Comparison of ENCODE assay signal across 9 cellular contexts in genomic region chr12:118064608-118065007, GRCh38. TPM values are rescaled to one million over a fixed set of nuclear protein-coding genes. Genes with fewer than 3 reads are reported as not detected.
DNase-seq lines count a peak whose midpoint lies in the region; ATAC-seq and TF ChIP-seq lines count a peak whose summit lies in the region.
"Had no signal": no experiment of that assay in that cellular context is flagged by ENCODE, and none has a peak within 500 bp of the region (broad histone marks: within the 10 kb centered on the region; RNA-seq: fewer than 3 reads in every experiment).

No MANE protein-coding gene starts in this region.

- no peak overlapping the region for H3K27ac ChIP-seq in CD4-positive, alpha-beta memory T cell (ENCODE audit: low read depth, low read length)
- H3K27ac ChIP-seq in VCaP (peak overlapping the region; percentile 99), lower lobe of right lung (no peak overlapping the region), left ventricle myocardium inferior (replicated peaks) (no peak overlapping the region), thyroid gland (peak overlapping the region in 1 of 3 donors; percentile 4)
- H3K27ac ChIP-seq: esophagus muscularis mucosa had no signal

- no peaks in the 10 kb centered on the region for H3K9me3 Mint-ChIP-seq in CD4-positive, alpha-beta memory T cell

- H3K27me3 Mint-ChIP-seq in CD4-positive, alpha-beta memory T cell, result peaks cover 0 to 2% of the 10 kb centered on the region in 2 donors

- intact Hi-C loops in CD4-positive, alpha-beta memory T cell (cut with micrococcal nuclease), result loop anchor here (5.0 kb wide), 1 partner anchor 73 kb away; the partner anchor contains the start of gene PEBP1
- intact Hi-C loops in lower lobe of right lung (cut with DNase I) (no loop called here), left ventricle myocardium inferior (cut with micrococcal nuclease) (no loop called here), posterior cingulate gyrus (cut with DNase I) (loop anchor here (5.0 kb wide), 1 partner anchor 47 kb away; the partner anchor contains the start of gene RFC5), thyroid gland (cut with DNase I) (loop anchor here (5.0 kb wide), 1 partner anchor 38 kb away; the partner anchor contains the start of gene VSIG10)

- ATAC-seq in GM21390 (IDR thresholded peaks at IDR 0.05; ENCODE audit: unreplicated experiment) (peak; percentile 38), lower lobe of right lung (no peak), HG03571 (IDR thresholded peaks at IDR 0.05; ENCODE audit: unreplicated experiment) (no peak)

- CTCF ChIA-PET in CD4-positive, alpha-beta memory T cell (lab: Charles Lee; ENCODE audit: partially characterized antibody), result interaction anchor here (0.7 to 5.3 kb wide), 8 partner anchors 8 to 313 kb away, joined by 3 to 31 read pairs (median 6); no protein-coding TSS in a partner anchor

- peaks cover 22 to 53% (median 37%) of the 10 kb centered on the region in 4 donors for H3K4me1 Mint-ChIP-seq in CD4-positive, alpha-beta memory T cell

- H3K9me3 ChIP-seq in CD4-positive, alpha-beta memory T cell (ENCODE audit: control insufficient read depth in 1 of 2, low read length in 2 of 2), result no peaks in the 10 kb centered on the region
- H3K9me3 ChIP-seq in lower lobe of right lung (no peaks in the 10 kb centered on the region), left ventricle myocardium inferior (replicated peaks) (no peaks in the 10 kb centered on the region), thyroid gland (no peaks in the 10 kb centered on the region)
- H3K9me3 ChIP-seq: esophagus muscularis mucosa had no signal

- peaks cover 0 to 10% of the 10 kb centered on the region in 2 donors for H3K36me3 Mint-ChIP-seq in CD4-positive, alpha-beta memory T cell

- no peak for TF ChIP-seq POLR2A in thyroid gland (IDR thresholded peaks at IDR 0.05)

- H3K36me3 ChIP-seq in CD4-positive, alpha-beta memory T cell (ENCODE audit: insufficient read depth, low read length), result no peaks in the 10 kb centered on the region
- H3K36me3 ChIP-seq in lower lobe of right lung (no peaks in the 10 kb centered on the region), left ventricle myocardium inferior (no peaks in the 10 kb centered on the region), thyroid gland (no peaks in the 10 kb centered on the region)
- H3K36me3 ChIP-seq: esophagus muscularis mucosa had no signal

- H3K4me1 ChIP-seq in CD4-positive, alpha-beta memory T cell (ENCODE audit: insufficient read depth, low read length), result peaks cover 47% of the 10 kb centered on the region
- H3K4me1 ChIP-seq in lower lobe of right lung (peaks cover 36% of the 10 kb centered on the region), left ventricle myocardium inferior (peaks cover 39% of the 10 kb centered on the region), thyroid gland (peaks cover 14 to 23% of the 10 kb centered on the region in 2 donors)

- H3K4me3 ChIP-seq in CD4-positive, alpha-beta memory T cell (ENCODE audit: low read length in 2 of 2), result no peak overlapping the region
- H3K4me3 ChIP-seq in lower lobe of right lung (no peak overlapping the region), left ventricle myocardium inferior (no peak overlapping the region), thyroid gland (replicated peaks in 1 of 3) (no peak overlapping the region)
- H3K4me3 ChIP-seq: esophagus muscularis mucosa had no signal

- H3K27me3 ChIP-seq in CD4-positive, alpha-beta memory T cell (ENCODE audit: insufficient read depth, low read length), result no peaks in the 10 kb centered on the region
- H3K27me3 ChIP-seq in lower lobe of right lung (ENCODE audit: low read depth), result no peaks in the 10 kb centered on the region
- no peaks in the 10 kb centered on the region for H3K27me3 ChIP-seq in left ventricle myocardium inferior (ENCODE audit: low read depth)
- no peaks in the 10 kb centered on the region for H3K27me3 ChIP-seq in thyroid gland
- H3K27me3 ChIP-seq: esophagus muscularis mucosa had no signal

- H3K27ac Mint-ChIP-seq in CD4-positive, alpha-beta memory T cell, result peak overlapping the region in 1 of 7 donors; percentile 25

- H3K4me3 Mint-ChIP-seq in CD4-positive, alpha-beta memory T cell, result peak overlapping the region in 7 of 8 donors; percentile 6 to 80 (median 29)

- TF ChIP-seq CTCF in VCaP (conservative IDR thresholded peaks at IDR 0.05), result no peak
- TF ChIP-seq CTCF in lower lobe of right lung (IDR thresholded peaks at IDR 0.05), result peak; percentile 22
- TF ChIP-seq CTCF in left ventricle myocardium inferior (IDR thresholded peaks at IDR 0.05; ENCODE audit: borderline replicate concordance), result no peak
- TF ChIP-seq CTCF in thyroid gland (IDR thresholded peaks at IDR 0.05), result peak in 1 of 6 experiments; percentile 19

- POLR2A ChIA-PET in CD4-positive, alpha-beta memory T cell (lab: Charles Lee; ENCODE audit: partially characterized antibody), result interaction anchor here (1.1 to 2.9 kb wide), 3 partner anchors 10 to 71 kb away, joined by 3 to 12 read pairs (median 3); partner anchors contain the start of gene PEBP1

- peak in 2 of 5 donors; percentile 9 to 16 for DNase-seq in CD4-positive, alpha-beta memory T cell
- DNase-seq in lower lobe of right lung (no peak), left ventricle myocardium inferior (no peak), posterior cingulate gyrus (no peak), thyroid gland (no peak)

- 63 to 65% methylated on average over 2 of the region's 2 CpGs for WGBS in thyroid gland, 2 donors

RNA-seq across cellular contexts. Expression of gene WSB2, which starts 3.6 kb away (rescaled TPM):
- total RNA-seq in CD4-positive, alpha-beta memory T cell, result 10 to 100 TPM; 24.4 to 31.5 TPM
- polyA plus RNA-seq in CD4-positive, alpha-beta memory T cell, result 10 to 100 TPM; 18.7 to 23.3 TPM
- 75.1 TPM for total RNA-seq in lower lobe of right lung
- total RNA-seq in left ventricle myocardium inferior, result 100 TPM
- 10 to 100 TPM; 64.6 to 97.0 (median 86.0) TPM for total RNA-seq in thyroid gland

RNA-seq across cellular contexts. Expression of gene VSIG10, which starts 39.2 kb away (rescaled TPM):
- 1 to 10 TPM; 4.8 to 5.1 TPM for total RNA-seq in CD4-positive, alpha-beta memory T cell
- 1 to 10 TPM in 1 of 2 donors, not detected in 1; 1.5 TPM for polyA plus RNA-seq in CD4-positive, alpha-beta memory T cell
- total RNA-seq in lower lobe of right lung (51.7 TPM), left ventricle myocardium inferior (12.1 TPM), thyroid gland (10 to 100 TPM; 62.0 to 93.7 (median 76.6) TPM)

RNA-seq across cellular contexts. Expression of gene RFC5, which starts 48.1 kb away (rescaled TPM):
- total RNA-seq in CD4-positive, alpha-beta memory T cell, result 10 to 100 TPM; 17.2 TPM
- 10 to 100 TPM; 13.5 to 17.5 TPM for polyA plus RNA-seq in CD4-positive, alpha-beta memory T cell
- total RNA-seq in lower lobe of right lung, result 7.3 TPM
- total RNA-seq in left ventricle myocardium inferior, result 4.4 TPM
- total RNA-seq in thyroid gland, result 10 to 100 TPM; 15.4 to 18.8 (median 17.2) TPM

Comparison
In these comparisons a context has a peak if more than half of its experiments do, and no peak if none do; other contexts are left out.
1. intact Hi-C loops: an anchor here in CD4-positive, alpha-beta memory T cell (5.0 kb wide), posterior cingulate gyrus (5.0 kb wide) and thyroid gland (5.0 kb wide); none called in lower lobe of right lung and left ventricle myocardium inferior.